ENCODE assay signal across 8 cellular contexts in genomic region chr3:11719406-11720219, GRCh38.
A peak's percentile ranks its signal among the peaks of the same experiment; 100 is the strongest.
DNase-seq lines count a peak whose midpoint lies in the region; ATAC-seq and TF ChIP-seq lines count a peak whose summit lies in the region.

No MANE protein-coding gene starts in this region.

- H3K4me3 ChIP-seq in Jurkat, Clone E6-1 (ENCODE audit: low read length): peak overlapping the region; percentile 67
- H3K4me3 ChIP-seq in right atrium auricular region: peak overlapping the region; percentile 88 to 95
- H3K4me3 ChIP-seq in psoas muscle: peak overlapping the region; percentile 90
- H3K4me3 ChIP-seq in uterus: peak overlapping the region; percentile 57 to 79

- ATAC-seq in GM21619 (IDR thresholded peaks at IDR 0.05; ENCODE audit: unreplicated experiment): peak; percentile 65
- peak; percentile 69 to 78 (median 74) for ATAC-seq in psoas muscle

- H3K4me1 ChIP-seq in right atrium auricular region (peaks cover 0 to 23% of the 10 kb centered on the region in 2 donors), psoas muscle (peaks cover 11% of the 10 kb centered on the region), uterus (no peaks in the 10 kb centered on the region)

- intact Hi-C loops in psoas muscle (cut with DNase I): no loop called here
- intact Hi-C loops in uterus (cut with DNase I; ENCODE audit: low total_unique reads): no loop called here

- H3K27ac ChIP-seq in right atrium auricular region (peak overlapping the region; percentile 89 to 94), psoas muscle (peak overlapping the region; percentile 86), uterus (peak overlapping the region; percentile 93 to 98)

- H3K36me3 ChIP-seq in right atrium auricular region: no peaks in the 10 kb centered on the region
- no peaks in the 10 kb centered on the region for H3K36me3 ChIP-seq in psoas muscle (ENCODE audit: insufficient read depth in 1 of 2, low read depth in 1 of 2)
- H3K36me3 ChIP-seq in uterus: no peaks in the 10 kb centered on the region

- WGBS in psoas muscle, 3 donors: 0 to 1% (median 1%) methylated on average over 48 to 105 of the region's 105 CpGs

- peak; percentile 10 to 61 for TF ChIP-seq POLR2A in uterus (IDR thresholded peaks at IDR 0.05)

- H3K27me3 ChIP-seq in right atrium auricular region (no peaks in the 10 kb centered on the region), psoas muscle (ENCODE audit: insufficient read depth in 3 of 3, low read length in 2 of 3) (peaks cover 0 to 3% (median 0%) of the 10 kb centered on the region in 3 donors), uterus (no peaks in the 10 kb centered on the region)

- no peak for TF ChIP-seq CTCF in right atrium auricular region (IDR thresholded peaks at IDR 0.05)
- TF ChIP-seq CTCF in psoas muscle (IDR thresholded peaks at IDR 0.05): no peak
- no peak for TF ChIP-seq CTCF in uterus (IDR thresholded peaks at IDR 0.05)

- H3K9me3 ChIP-seq in right atrium auricular region: no peaks in the 10 kb centered on the region
- H3K9me3 ChIP-seq in psoas muscle: no peaks in the 10 kb centered on the region
- H3K9me3 ChIP-seq in uterus: no peaks in the 10 kb centered on the region

- peak; percentile 42 for DNase-seq in DMS53 treated with DMSO at 0.1 percent for 48 hours (lab: John Stamatoyannopoulos, UW; ENCODE audit: unreplicated experiment)
- DNase-seq in Jurkat, Clone E6-1 (ENCODE audit: low read depth, low spot score): peak; percentile 30
- DNase-seq in T-helper 1 cell: peak; percentile 45 to 78 (median 74)
- peak in 55 of 58 donors; percentile 14 to 85 (median 55) for DNase-seq in anterior cingulate cortex (lab: John Stamatoyannopoulos, UW)
- no peak for DNase-seq in right atrium auricular region (ENCODE audit: low spot score)
- peak; percentile 69 to 76 for DNase-seq in psoas muscle
- peak; percentile 65 to 75 for DNase-seq in uterus
